In genomic region chr9:77018058-77019009, GRCh38 we compare ENCODE assay signal across 11 cellular contexts. TPM values are rescaled to one million over a fixed set of nuclear protein-coding genes. Genes with fewer than 3 reads are reported as not detected.
DNase-seq lines count a peak whose midpoint lies in the region; ATAC-seq and TF ChIP-seq lines count a peak whose summit lies in the region.
"Had no signal": no experiment of that assay in that cellular context is flagged by ENCODE, and none has a peak within 500 bp of the region (broad histone marks: within the 10 kb centered on the region; RNA-seq: fewer than 3 reads in every experiment).

No MANE protein-coding gene starts in this region.

- H3K4me3 Mint-ChIP-seq in memory B cell: peak overlapping the region; percentile 38

- H3K27me3 Mint-ChIP-seq in memory B cell: peaks cover 33% of the 10 kb centered on the region

- no peak overlapping the region for H3K27ac ChIP-seq in WERI-Rb-1

- peaks cover 94% of the 10 kb centered on the region for H3K27me3 ChIP-seq in WERI-Rb-1 (ENCODE audit: insufficient read depth, low read depth, severe bottlenecking)

- peak overlapping the region; percentile 33 for H3K4me3 ChIP-seq in WERI-Rb-1 (ENCODE audit: low read depth, low read length)

- no peaks in the 10 kb centered on the region for H3K9me3 Mint-ChIP-seq in memory B cell

- DNase-seq in 8988T (peak; percentile 17), EL (peak; percentile 34), WERI-Rb-1 (peak; percentile 27), memory B cell (ENCODE audit: low spot score in 2 of 2) (no peak), mucosa of gallbladder (ENCODE audit: low spot score) (no peak)

- H3K36me3 ChIP-seq in WERI-Rb-1: no peaks in the 10 kb centered on the region

- H3K4me1 Mint-ChIP-seq in memory B cell: peaks cover 4% of the 10 kb centered on the region

- no peaks in the 10 kb centered on the region for H3K36me3 Mint-ChIP-seq in memory B cell

- no peaks in the 10 kb centered on the region for H3K9me3 ChIP-seq in WERI-Rb-1 (ENCODE audit: severe bottlenecking)

- H3K27ac Mint-ChIP-seq in memory B cell: peak overlapping the region; percentile 31

- no peak for TF ChIP-seq CTCF in WERI-Rb-1 (IDR thresholded peaks at IDR 0.05; ENCODE audit: low read depth, low read length)

- no peak for ATAC-seq in memory B cell (ENCODE audit: low read depth)
- no peak for ATAC-seq in HG03175 (IDR thresholded peaks at IDR 0.05; ENCODE audit: unreplicated experiment)
- no peak for ATAC-seq in HG03432 (IDR thresholded peaks at IDR 0.05; ENCODE audit: unreplicated experiment)
- ATAC-seq in GM18511 (IDR thresholded peaks at IDR 0.05; ENCODE audit: unreplicated experiment): no peak

RNA-seq across cellular contexts. Expression of gene FOXB2, which starts 1.1 kb away (rescaled TPM):
- not detected for total RNA-seq in mucosa of gallbladder
- total RNA-seq: cerebellum; kidney epithelial cell; T-helper 2 cell treated with Interferon-gamma antibody and Interleukin-4, amounts not matched to agents 100 ng/mL and 5 ng/mL, for 36 hours had no signal

Comparison
In these comparisons a context has a peak if more than half of its experiments do, and no peak if none do; other contexts are left out.
1. DNase-seq: peak in 8988T (single experiment), EL (single experiment) and WERI-Rb-1 (single experiment); none in memory B cell (0 of 2) and mucosa of gallbladder (single experiment).